In genomic region chr3:126314305-126315082, GRCh38 we compare ENCODE assay signal across 12 cellular contexts. TPM values are rescaled to one million over a fixed set of nuclear protein-coding genes. Genes with fewer than 3 reads are reported as not detected.
DNase-seq lines count a peak whose midpoint lies in the region; ATAC-seq, FAIRE-seq and TF ChIP-seq lines count a peak whose summit lies in the region.
"Had no signal": no experiment of that assay in that cellular context is flagged by ENCODE, and none has a peak within 500 bp of the region (broad histone marks: within the 10 kb centered on the region; RNA-seq: fewer than 3 reads in every experiment).

No MANE protein-coding gene starts in this region.

- H4K5ac ChIP-seq in H9 (ENCODE audit: insufficient read length, low read depth, low read length) (no peak overlapping the region), H1 (ENCODE audit: insufficient read length, low read depth, low read length) (no peak overlapping the region)

- H3K79me1 ChIP-seq in H9 (ENCODE audit: insufficient read depth, low read depth, low read length, poor library complexity, severe bottlenecking): no peaks in the 10 kb centered on the region
- H3K79me1 ChIP-seq in H1 (ENCODE audit: low read depth, low read length): no peaks in the 10 kb centered on the region

- no peak for FAIRE-seq in H1 (lab: Jason Lieb, UNC)
- FAIRE-seq: D721Med had no signal

- intact Hi-C loops in posterior vena cava (cut with DNase I): loop anchor here in 1 of 2 donors (5.0 kb wide), 1 partner anchor 707 kb away; no protein-coding TSS in a partner anchor

- H2BK15ac ChIP-seq in H9 (ENCODE audit: low read depth, low read length) (no peak overlapping the region), H1 (ENCODE audit: low read length) (no peak overlapping the region)

- POLR2A ChIA-PET in H1 (lab: Charles Lee; ENCODE audit: partially characterized antibody): interaction anchor here (0.7 to 1.2 kb wide), 2 partner anchors 41 to 46 kb away, joined by 3 read pairs; no protein-coding TSS in a partner anchor

- H3K27me3 ChIP-seq in H9 (ENCODE audit: insufficient read depth, low read length): no peaks in the 10 kb centered on the region
- H3K27me3 ChIP-seq in H1 (replicated peaks in 1 of 4; ENCODE audit: control insufficient read depth in 3 of 4, extremely low read depth in 1 of 4, insufficient read depth in 3 of 4, low read length in 3 of 4): no peaks in the 10 kb centered on the region; a peak in 1 of 7 replicates
- no peaks in the 10 kb centered on the region for H3K27me3 ChIP-seq in Peyer's patch
- H3K27me3 ChIP-seq: SJSA1 had no signal

- H3K56ac ChIP-seq in H9 (ENCODE audit: insufficient read length, low read depth, low read length): no peak overlapping the region
- no peak overlapping the region for H3K56ac ChIP-seq in H1 (replicated peaks; ENCODE audit: insufficient read length, low read depth, low read length)

- H2BK12ac ChIP-seq in H9 (ENCODE audit: insufficient read length, low read depth, low read length) (no peak overlapping the region), H1 (ENCODE audit: low read depth, low read length) (no peak overlapping the region)

- H2AFZ ChIP-seq in H9 (ENCODE audit: low read length) (no peak overlapping the region), H1 (ENCODE audit: low read length) (no peak overlapping the region)

- H3K9me3 ChIP-seq in H9 (ENCODE audit: control insufficient read depth, low read depth, low read length): no peaks in the 10 kb centered on the region
- H3K9me3 ChIP-seq in H1 (ENCODE audit: insufficient read depth in 2 of 2, low read depth in 1 of 2, low read length in 1 of 2): peaks cover 0 to 6% of the 10 kb centered on the region in 2 experiments; a peak in 1 of 4 replicates
- no peaks in the 10 kb centered on the region for H3K9me3 ChIP-seq in Peyer's patch
- H3K9me3 ChIP-seq: SJSA1 had no signal

- H3K79me2 ChIP-seq in H9 (ENCODE audit: insufficient read depth, low read length): no peaks in the 10 kb centered on the region
- H3K79me2 ChIP-seq in H1 (ENCODE audit: control insufficient read depth in 1 of 2, insufficient read depth in 2 of 2, low read length in 2 of 2): no peaks in the 10 kb centered on the region

- H4K20me1 ChIP-seq in H9 (ENCODE audit: control insufficient read depth, insufficient read depth, insufficient read length): no peaks in the 10 kb centered on the region
- H4K20me1 ChIP-seq in H1 (replicated peaks in 1 of 2; ENCODE audit: control insufficient read depth in 1 of 2, insufficient read depth in 2 of 2, low read length in 2 of 2): no peaks in the 10 kb centered on the region

- no peak overlapping the region for H3T11ph ChIP-seq in H9 (ENCODE audit: low read length)

- H4K8ac ChIP-seq in H9 (replicated peaks; ENCODE audit: insufficient read length, low read depth, low read length) (no peak overlapping the region), H1 (ENCODE audit: extremely low read depth, insufficient read depth, low read length) (no peak overlapping the region)

- H3K4me3 Mint-ChIP-seq in H9: no peak overlapping the region
- H3K4me3 Mint-ChIP-seq: CD8-positive, alpha-beta T cell had no signal

- H2BK120ac ChIP-seq in H9 (ENCODE audit: low read depth, low read length, poor library complexity, severe bottlenecking) (no peak overlapping the region), H1 (replicated peaks; ENCODE audit: low read depth, low read length) (no peak overlapping the region)

- H2BK5ac ChIP-seq in H9 (ENCODE audit: insufficient read length, low read length) (no peak overlapping the region), H1 (ENCODE audit: low read depth, low read length) (peak overlapping the region; percentile 18; the same call in 1 of the 2 replicates)

- DNase-seq in H9 (peak; percentile 15), H1 (ENCODE audit: low read depth in 1 of 2, low spot score in 2 of 2) (peak in 1 of 2 experiments; percentile 29), left lobe of liver (ENCODE audit: low spot score) (no peak), posterior vena cava (ENCODE audit: low spot score) (peak; percentile 29), Peyer's patch (no peak), GOT3 (lab: John Stamatoyannopoulos, UW) (no peak)
- DNase-seq: CD8-positive, alpha-beta T cell; NCI-H1417; NCI-H2029 had no signal

- no peak for TF ChIP-seq RAD21 in H1 (IDR thresholded peaks at IDR 0.05 in 1 of 2, conservative IDR thresholded peaks at IDR 0.05 in 1 of 2; ENCODE audit: low read depth in 2 of 2, low read length in 2 of 2)

- H2BK20ac ChIP-seq in H9 (ENCODE audit: low read depth, low read length, poor library complexity, severe bottlenecking): no peak overlapping the region
- no peak overlapping the region for H2BK20ac ChIP-seq in H1 (ENCODE audit: low read length)

- peaks cover 0 to 5% (median 2%) of the 10 kb centered on the region in 3 experiments; a peak in 3 of 7 replicates for H3K36me3 Mint-ChIP-seq in H9 (ENCODE audit: insufficient read depth in 1 of 3, low read depth in 3 of 3)
- H3K36me3 Mint-ChIP-seq: CD8-positive, alpha-beta T cell had no signal

- H3K14ac ChIP-seq in H9 (ENCODE audit: insufficient read depth, low read length) (no peak overlapping the region), H1 (ENCODE audit: insufficient read length) (no peak overlapping the region)

- H3K23me2 ChIP-seq in H9 (ENCODE audit: insufficient read length, low read depth, low read length, poor library complexity, severe bottlenecking): no peaks in the 10 kb centered on the region
- no peaks in the 10 kb centered on the region for H3K23me2 ChIP-seq in H1 (ENCODE audit: low read depth, low read length)

- H3K4me3 ChIP-seq in H1 (ENCODE audit: extremely low read depth in 1 of 4, insufficient read depth in 2 of 4, low read depth in 3 of 4, low read length in 4 of 4) (no peak overlapping the region), Peyer's patch (no peak overlapping the region)
- H3K4me3 ChIP-seq: SJSA1 had no signal

- no peak overlapping the region for H3K27ac Mint-ChIP-seq in H9
- H3K27ac Mint-ChIP-seq: CD8-positive, alpha-beta T cell had no signal

- WGBS in H9 (ENCODE audit: extremely low coverage, insufficient read length, low lambda C conversion rate): no CpG with 5 or more reads among the region's 8 CpGs
- WGBS in H1 (ENCODE audit: extremely low coverage in 1 of 2, insufficient coverage in 1 of 2, insufficient read length in 1 of 2, insufficient replicate concordance in 2 of 2, low coverage in 1 of 2, low lambda C conversion rate in 2 of 2, missing lambda C conversion rate in 1 of 2), 2 experiments: 93% methylated on average over 8 of the region's 8 CpGs; no CpG with 5 or more reads in 1 of the 2 experiments

- ATAC-seq in left lobe of liver: peak; percentile 9
- no peak for ATAC-seq in HG03378 (IDR thresholded peaks at IDR 0.05; ENCODE audit: unreplicated experiment)
- ATAC-seq: CD8-positive, alpha-beta T cell had no signal

- H3K18ac ChIP-seq in H9 (ENCODE audit: insufficient read length, low read depth, low read length) (no peak overlapping the region), H1 (ENCODE audit: extremely low read depth, low read length) (no peak overlapping the region)

- H3K27ac ChIP-seq in H9 (ENCODE audit: insufficient read length, low read depth, low read length) (no peak overlapping the region), H1 (ENCODE audit: low read depth, low read length) (no peak overlapping the region), Peyer's patch (no peak overlapping the region)
- H3K27ac ChIP-seq: SJSA1 had no signal

- H4K91ac ChIP-seq in H9 (ENCODE audit: insufficient read length, low read depth, low read length) (no peak overlapping the region), H1 (replicated peaks; ENCODE audit: insufficient read length, low read length) (no peak overlapping the region)

- H3K36me3 ChIP-seq in H1 (ENCODE audit: control insufficient read depth in 2 of 4, insufficient read depth in 4 of 4, low read length in 3 of 4) (no peaks in the 10 kb centered on the region), Peyer's patch (no peaks in the 10 kb centered on the region)
- H3K36me3 ChIP-seq: SJSA1 had no signal

- no peak overlapping the region for H3K4ac ChIP-seq in H9 (ENCODE audit: low read depth, low read length)
- H3K4ac ChIP-seq in H1 (replicated peaks; ENCODE audit: insufficient read length, low read depth, low read length): no peak overlapping the region

- H3K9me3 Mint-ChIP-seq in H9: peaks cover 11% of the 10 kb centered on the region in 2 experiments
- H3K9me3 Mint-ChIP-seq: CD8-positive, alpha-beta T cell had no signal

- no peak for TF ChIP-seq CTCF in H9 (conservative IDR thresholded peaks at IDR 0.05)
- no peak for TF ChIP-seq CTCF in H1 (IDR thresholded peaks at IDR 0.05; ENCODE audit: control extremely low read depth in 1 of 3, insufficient read depth in 1 of 3, low read depth in 1 of 3, low read length in 3 of 3)
- no peak for TF ChIP-seq CTCF in Peyer's patch (IDR thresholded peaks at IDR 0.05)

- H3K9ac ChIP-seq in H9 (ENCODE audit: extremely low read depth, insufficient read length, low read length) (no peak overlapping the region), H1 (replicated peaks in 1 of 4; ENCODE audit: extremely low read depth in 1 of 4, low read depth in 3 of 4, low read length in 3 of 4) (no peak overlapping the region)

- H3K4me1 ChIP-seq in H9 (ENCODE audit: insufficient read depth, low read length) (no peaks in the 10 kb centered on the region; the same call in 1 of the 2 replicates), H1 (replicated peaks in 1 of 4; ENCODE audit: control insufficient read depth in 3 of 4, insufficient read depth in 4 of 4, low read length in 3 of 4) (peaks cover 0 to 12% (median 5%) of the 10 kb centered on the region in 4 experiments; a peak in 5 of 7 replicates), Peyer's patch (no peaks in the 10 kb centered on the region)
- H3K4me1 ChIP-seq: SJSA1 had no signal

- peaks cover 14 to 18% of the 10 kb centered on the region in 2 experiments for H3K4me1 Mint-ChIP-seq in H9

- TF ChIP-seq EP300 in H1 (IDR thresholded peaks at IDR 0.05; ENCODE audit: borderline replicate concordance in 1 of 2, low read depth in 2 of 2, low read length in 2 of 2): no peak

- no peak overlapping the region for H3K4me2 ChIP-seq in H9 (ENCODE audit: insufficient read depth, insufficient read length, low read length)
- H3K4me2 ChIP-seq in H1 (ENCODE audit: insufficient read depth in 1 of 2, low read depth in 2 of 2, low read length in 2 of 2): no peak overlapping the region

- peaks cover 15% of the 10 kb centered on the region for H3K27me3 Mint-ChIP-seq in H9 (ENCODE audit: low read depth)

- no peak for TF ChIP-seq POLR2A in H1 (IDR thresholded peaks at IDR 0.05; ENCODE audit: control extremely low read depth in 1 of 2, low read depth in 2 of 2, low read length in 2 of 2)
- TF ChIP-seq POLR2A in Peyer's patch (IDR thresholded peaks at IDR 0.05): no peak

- H2AK5ac ChIP-seq in H9 (ENCODE audit: insufficient read length, low read length): no peak overlapping the region
- H2AK5ac ChIP-seq in H1 (ENCODE audit: low read depth, low read length): no peak overlapping the region

- CTCF ChIA-PET in H1 (lab: Charles Lee; ENCODE audit: partially characterized antibody): interaction anchor here (0.8 to 1.5 kb wide), 3 partner anchors 29 to 47 kb away, joined by 3 read pairs; no protein-coding TSS in a partner anchor

- no peak overlapping the region for H3K23ac ChIP-seq in H9 (ENCODE audit: insufficient read length, low read depth, low read length)
- H3K23ac ChIP-seq in H1 (ENCODE audit: insufficient read length): no peak overlapping the region

RNA-seq across cellular contexts. Expression of gene KLF15, which starts 42.7 kb away (rescaled TPM):
- total RNA-seq in H9 (2021) (10.8 and 11.4 TPM in 2 replicates), left lobe of liver (105 TPM), posterior vena cava (10 to 100 TPM; 10.6 to 15.5 TPM), Peyer's patch (10 to 100 TPM in 1 of 4 donors, 1 to 10 TPM in 3; 3.3 to 10.9 (median 9.4) TPM)
- total RNA-seq in H1 (2021; fragmentation: NEBNext Ultra II Directional; extraction: Animal tissue kit (Norgen Biotek cat#: 25700)): 17.4 and 19.5 TPM in 2 replicates
- polyA plus RNA-seq in H1 (2011; rRNA removed): 15.7 and 27.1 TPM in 2 replicates
- 18.4 TPM for polyA plus RNA-seq in H1 (2011; cell fraction: cytosol; rRNA removed)
- 25.2 TPM for polyA plus RNA-seq in H1 (2011; cell fraction: nucleus; rRNA removed)
- 9.7 to 11.7 TPM (median 11.4 TPM) in 4 replicates for polyA plus RNA-seq in H1 (2012, experiment 1 of 2)
- polyA plus RNA-seq in H1 (2012, experiment 2 of 2): 12.0 TPM
- polyA plus RNA-seq in H1 (2013, experiment 1 of 2): 7.1 TPM
- polyA plus RNA-seq in H1 (2013, experiment 2 of 2): 6.9 TPM
- polyA minus RNA-seq in H1 (2011; rRNA and poly(A)+ RNA removed): 5.5 and 8.5 TPM in 2 replicates
- 10.0 TPM for polyA minus RNA-seq in H1 (2011; cell fraction: cytosol; rRNA and poly(A)+ RNA removed)
- polyA minus RNA-seq in H1 (2011; cell fraction: nucleus; rRNA and poly(A)+ RNA removed): 19.5 TPM

Comparison
In these comparisons a context has a peak if more than half of its experiments do, and no peak if none do; other contexts are left out.
1. DNase-seq: peak in H9 (single experiment) and posterior vena cava (single experiment); none in left lobe of liver (single experiment), Peyer's patch (0 of 3) and GOT3 (single experiment).